8 cellular contexts compared by ENCODE assay signal in genomic region chr17:35568561-35568960, GRCh38. TPM values are rescaled to one million over a fixed set of nuclear protein-coding genes. Genes with fewer than 3 reads are reported as not detected.
DNase-seq lines count a peak whose midpoint lies in the region; ATAC-seq and TF ChIP-seq lines count a peak whose summit lies in the region.

No MANE protein-coding gene starts in this region.

- H3K27ac ChIP-seq in heart right ventricle (peak overlapping the region in 9 of 10 donors; percentile 75 to 92 (median 90)), thymus (ENCODE audit: low read depth) (no peak overlapping the region)

- WGBS in heart right ventricle, 2 donors: 18 to 27% methylated on average over 15 of the region's 15 CpGs
- WGBS in thymus: 34% methylated on average over 15 of the region's 15 CpGs

- peaks cover 23% of the 10 kb centered on the region for H3K4me1 Mint-ChIP-seq in mesothelial cell of epicardium

- ATAC-seq in heart right ventricle (peak in 1 of 8 donors; percentile 5), left ventricle myocardium superior (no peak), HG02981 (IDR thresholded peaks at IDR 0.05; ENCODE audit: unreplicated experiment) (no peak)

- H3K4me3 Mint-ChIP-seq in mesothelial cell of epicardium: peak overlapping the region; percentile 90

- H3K4me1 ChIP-seq in heart right ventricle: peaks cover 6 to 35% (median 23%) of the 10 kb centered on the region in 9 donors
- peaks cover 2% of the 10 kb centered on the region for H3K4me1 ChIP-seq in thymus (ENCODE audit: control insufficient read depth, insufficient read depth, low read length)

- H3K27ac Mint-ChIP-seq in mesothelial cell of epicardium: peak overlapping the region; percentile 99

- H3K9me3 ChIP-seq in heart right ventricle: no peaks in the 10 kb centered on the region
- H3K9me3 ChIP-seq in thymus (ENCODE audit: control insufficient read depth): no peaks in the 10 kb centered on the region

- H3K27me3 ChIP-seq in heart right ventricle (no peaks in the 10 kb centered on the region), thymus (ENCODE audit: control insufficient read depth, insufficient read depth) (no peaks in the 10 kb centered on the region)

- DNase-seq in heart right ventricle (no peak), left ventricle myocardium superior (no peak), SW480 (ENCODE audit: low spot score) (peak; percentile 53), choroid plexus epithelial cell (ENCODE audit: low read depth) (peak; percentile 70), mesothelial cell of epicardium (ENCODE audit: low spot score in 2 of 2, unreplicated experiment in 2 of 2) (no peak), ureter (ENCODE audit: low spot score) (no peak)

- no peak for TF ChIP-seq CTCF in heart right ventricle (IDR thresholded peaks at IDR 0.05)
- TF ChIP-seq CTCF in choroid plexus epithelial cell (conservative IDR thresholded peaks at IDR 0.05; ENCODE audit: low read depth, low read length): no peak
- no peak for TF ChIP-seq CTCF in mesothelial cell of epicardium (IDR thresholded peaks at IDR 0.05; ENCODE audit: unreplicated experiment)

- intact Hi-C loops in heart right ventricle (cut with DNase I): loop anchor here in 1 of 10 donors (1.0 kb wide), 1 partner anchor 8 kb away; no protein-coding TSS in a partner anchor
- intact Hi-C loops in left ventricle myocardium superior (cut with micrococcal nuclease): no loop called here

- H3K4me3 ChIP-seq in heart right ventricle (peak overlapping the region; percentile 53 to 94 (median 80)), choroid plexus epithelial cell (ENCODE audit: low read depth, low read length) (peak overlapping the region; percentile 89), thymus (ENCODE audit: low read length) (peak overlapping the region; percentile 95)

- H3K36me3 Mint-ChIP-seq in mesothelial cell of epicardium: no peaks in the 10 kb centered on the region

- peaks cover 38% of the 10 kb centered on the region for H3K27me3 Mint-ChIP-seq in mesothelial cell of epicardium (ENCODE audit: low read depth)

- H3K36me3 ChIP-seq in heart right ventricle (peaks cover 0 to 14% (median 0%) of the 10 kb centered on the region in 9 donors), thymus (ENCODE audit: control insufficient read depth, insufficient read depth) (peaks cover 6% of the 10 kb centered on the region)

- H3K9me3 Mint-ChIP-seq in mesothelial cell of epicardium: no peaks in the 10 kb centered on the region

RNA-seq across cellular contexts. Expression of gene SLFN14, which starts 7.9 kb away (rescaled TPM):
- total RNA-seq in heart right ventricle (under 1 TPM in 1 of 10 donors, not detected in 9; 0.09 TPM), left ventricle myocardium superior (not detected), mesothelial cell of epicardium (not detected in 3 replicates), ureter (not detected)
- polyA plus RNA-seq in heart right ventricle (not detected), thymus (0.02 TPM)

RNA-seq across cellular contexts. Expression of gene PEX12, which starts 9.8 kb away (rescaled TPM):
- 10 to 100 TPM in 2 of 10 donors, 1 to 10 TPM in 8; 6.6 to 11.2 (median 9.0) TPM for total RNA-seq in heart right ventricle
- polyA plus RNA-seq in heart right ventricle: 1 to 10 TPM; 2.6 to 3.6 TPM
- total RNA-seq in left ventricle myocardium superior: 7.9 TPM
- 5.0 to 7.5 TPM (median 5.1 TPM) in 3 replicates for total RNA-seq in mesothelial cell of epicardium
- 4.8 TPM for polyA plus RNA-seq in thymus
- total RNA-seq in ureter: 7.9 TPM

RNA-seq across cellular contexts. Expression of gene AP2B1, which starts 18.6 kb away (rescaled TPM):
- 100 to 1,000 TPM; 107 to 173 (median 130) TPM for total RNA-seq in heart right ventricle
- 10 to 100 TPM; 20.0 to 38.8 TPM for polyA plus RNA-seq in heart right ventricle
- total RNA-seq in left ventricle myocardium superior: 119 TPM
- 155 to 158 TPM (median 155 TPM) in 3 replicates for total RNA-seq in mesothelial cell of epicardium
- polyA plus RNA-seq in thymus: 39.1 TPM
- 164 TPM for total RNA-seq in ureter

RNA-seq across cellular contexts. Expression of gene SLFN12L, which starts 31.1 kb away (rescaled TPM):
- total RNA-seq in heart right ventricle: 1 to 10 TPM in 3 of 10 donors, under 1 TPM in 7; 0.20 to 4.5 (median 0.69) TPM
- polyA plus RNA-seq in heart right ventricle: under 1 TPM; 0.06 to 0.73 TPM
- total RNA-seq in left ventricle myocardium superior: 0.32 TPM
- 0.09 to 0.18 TPM (median 0.09 TPM) in 3 replicates for total RNA-seq in mesothelial cell of epicardium
- 1.2 TPM for polyA plus RNA-seq in thymus
- 5.6 TPM for total RNA-seq in ureter

Comparison
In these comparisons a context has a peak if more than half of its experiments do, and no peak if none do; other contexts are left out.
1. DNase-seq: peak in SW480 (single experiment) and choroid plexus epithelial cell (single experiment); none in heart right ventricle (0 of 2), left ventricle myocardium superior (single experiment), mesothelial cell of epicardium (0 of 2) and ureter (single experiment).
2. Peak in every context shown above with its lines, with median percentiles within 50 percentile points of each other: H3K4me3 ChIP-seq.